8 cellular contexts compared by ENCODE assay signal in the genomic region with DNA sequence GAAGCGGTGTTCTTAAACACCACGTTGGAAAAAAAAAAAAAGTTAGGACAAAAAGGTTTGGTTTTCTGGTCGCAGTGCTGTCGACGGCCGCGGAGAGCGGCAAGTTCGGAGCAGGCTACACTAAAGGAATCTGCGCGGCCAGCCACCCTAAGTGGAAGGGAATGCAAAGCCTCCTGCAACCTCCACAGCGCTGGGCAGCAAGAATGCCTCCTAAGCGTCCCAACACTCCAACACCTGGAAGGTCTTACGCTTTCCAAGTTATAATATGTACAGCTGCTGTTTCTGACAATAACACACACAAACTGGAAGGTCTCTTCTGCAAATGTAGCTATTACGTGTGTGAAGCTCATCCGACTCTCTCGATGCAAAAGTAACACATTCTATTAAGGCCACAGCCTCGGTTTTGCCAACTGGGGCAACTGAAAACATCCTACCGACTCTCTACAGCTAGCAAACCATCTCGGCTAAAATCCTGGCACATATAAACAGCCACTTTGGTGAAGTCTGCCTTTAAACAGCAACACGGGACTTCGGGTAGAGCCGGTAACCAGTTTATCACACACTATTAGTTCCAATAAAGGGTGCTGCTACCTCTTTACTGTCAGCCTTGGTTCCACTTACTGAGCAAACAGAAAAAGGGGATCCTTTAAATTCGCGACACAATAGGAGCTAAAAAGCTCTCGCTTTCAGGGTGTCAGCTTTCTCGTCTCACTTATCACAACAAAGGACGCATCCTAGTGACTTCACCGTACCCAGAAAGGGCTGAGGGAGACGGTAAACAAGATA. TPM values are rescaled to one million over a fixed set of nuclear protein-coding genes. Genes with fewer than 3 reads are reported as not detected.
DNase-seq lines count a peak whose midpoint lies in the region; ATAC-seq and TF ChIP-seq lines count a peak whose summit lies in the region.

No MANE protein-coding gene starts in this region.

- peak overlapping the region; percentile 91 for H3K4me3 ChIP-seq in DOHH2 (ENCODE audit: low read length)
- H3K4me3 ChIP-seq in mucosa of rectum (ENCODE audit: low read length in 2 of 2) = peak overlapping the region; percentile 98 to 100
- peak overlapping the region; percentile 69 for H3K4me3 ChIP-seq in thymus (ENCODE audit: low read length)

- no peaks in the 10 kb centered on the region for H3K9me3 Mint-ChIP-seq in activated CD8-positive, alpha-beta T cell treated with anti-CD3 and anti-CD28 coated beads, Interleukin-2, amount 10 ng/mL, durations not matched to agents 7 days and 5 days (ENCODE audit: insufficient read depth)

- H3K36me3 ChIP-seq in DOHH2 (ENCODE audit: control insufficient read depth, low read length) (no peaks in the 10 kb centered on the region), mucosa of rectum (ENCODE audit: control insufficient read depth in 2 of 2, insufficient read depth in 2 of 2, low read length in 2 of 2) (peaks cover 4% of the 10 kb centered on the region in 2 donors), thymus (ENCODE audit: control insufficient read depth, insufficient read depth) (no peaks in the 10 kb centered on the region)

- peak overlapping the region; percentile 82 to 97 for H3K9ac ChIP-seq in mucosa of rectum (ENCODE audit: low read depth in 1 of 2, low read length in 2 of 2)

- H3K27ac Mint-ChIP-seq in activated CD8-positive, alpha-beta T cell treated with anti-CD3 and anti-CD28 coated beads, Interleukin-2, amount 10 ng/mL, durations not matched to agents 7 days and 5 days = peak overlapping the region; percentile 43

- H3K4me3 Mint-ChIP-seq in activated CD8-positive, alpha-beta T cell treated with anti-CD3 and anti-CD28 coated beads, Interleukin-2, amount 10 ng/mL, durations not matched to agents 7 days and 5 days = peak overlapping the region; percentile 91

- H3K9me2 ChIP-seq in DOHH2 (replicated peaks; ENCODE audit: control insufficient read depth, low read length) = no peaks in the 10 kb centered on the region

- H4K20me1 ChIP-seq in DOHH2 (ENCODE audit: control insufficient read depth, insufficient read depth, low read depth, low read length) = no peaks in the 10 kb centered on the region

- H3K27me3 Mint-ChIP-seq in activated CD8-positive, alpha-beta T cell treated with anti-CD3 and anti-CD28 coated beads, Interleukin-2, amount 10 ng/mL, durations not matched to agents 7 days and 5 days (ENCODE audit: low read depth) = peaks cover 12% of the 10 kb centered on the region

- H3K27ac ChIP-seq in DOHH2 (ENCODE audit: low read depth, low read length) (peak overlapping the region; percentile 74), mucosa of rectum (ENCODE audit: low read depth in 2 of 2, low read length in 2 of 2) (peak overlapping the region; percentile 97 to 98), thymus (ENCODE audit: low read depth) (peak overlapping the region; percentile 61)

- TF ChIP-seq CTCF in DOHH2 (IDR thresholded peaks at IDR 0.05; ENCODE audit: low read depth, low read length, poor library complexity, severe bottlenecking) = no peak

- H3K27me3 ChIP-seq in DOHH2 (ENCODE audit: control insufficient read depth, low read length) = peaks cover 6% of the 10 kb centered on the region
- H3K27me3 ChIP-seq in mucosa of rectum (ENCODE audit: control insufficient read depth in 2 of 2, insufficient read depth in 2 of 2, low read length in 2 of 2) = no peaks in the 10 kb centered on the region
- no peaks in the 10 kb centered on the region for H3K27me3 ChIP-seq in thymus (ENCODE audit: control insufficient read depth, insufficient read depth)

- H3K4me1 ChIP-seq in DOHH2 (ENCODE audit: control insufficient read depth, low read length) (peaks cover 61% of the 10 kb centered on the region), mucosa of rectum (ENCODE audit: control insufficient read depth in 2 of 2, insufficient read depth in 2 of 2, low read length in 2 of 2) (peaks cover 16 to 18% of the 10 kb centered on the region in 2 donors), thymus (ENCODE audit: control insufficient read depth, insufficient read depth, low read length) (peaks cover 6% of the 10 kb centered on the region)

- peaks cover 39% of the 10 kb centered on the region for H3F3A ChIP-seq in DOHH2 (ENCODE audit: control insufficient read depth, insufficient read depth)

- DNase-seq in NCI-H2029 treated with DMSO at 0.1 percent for 48 hours (lab: John Stamatoyannopoulos, UW) = peak; percentile 58
- DNase-seq in activated CD8-positive, alpha-beta T cell treated with anti-CD3 and anti-CD28 coated beads, Interleukin-2, amount 10 ng/mL, durations not matched to agents 7 days and 5 days = peak; percentile 41
- no peak for DNase-seq in COR-L47 (lab: John Stamatoyannopoulos, UW)

- CTCF ChIA-PET in activated CD8-positive, alpha-beta T cell treated with anti-CD3 and anti-CD28 coated beads, Interleukin-2, amount 10 ng/mL, durations not matched to agents 7 days and 5 days (lab: Charles Lee) = interaction anchor here (0.8 to 2.7 kb wide), 6 partner anchors 8 to 341 kb away, joined by 3 to 19 read pairs (median 4); partner anchors contain the start of gene UGDH

- WGBS in thymus = under 1% methylated on average over 30 of the region's 30 CpGs

- POLR2A ChIA-PET in activated CD8-positive, alpha-beta T cell treated with anti-CD3 and anti-CD28 coated beads, Interleukin-2, amount 10 ng/mL, durations not matched to agents 7 days and 5 days (lab: Charles Lee) = interaction anchor here (0.6 to 2.4 kb wide), 5 partner anchors 60 to 418 kb away, joined by 3 to 9 read pairs (median 3); partner anchors contain the start of genes N4BP2, PDS5A, UBE2K and UGDH

- no peaks in the 10 kb centered on the region for H3K9me3 ChIP-seq in DOHH2 (ENCODE audit: control insufficient read depth, insufficient read depth, low read length)
- H3K9me3 ChIP-seq in mucosa of rectum (ENCODE audit: control insufficient read depth in 2 of 2, low read length in 2 of 2) = no peaks in the 10 kb centered on the region
- H3K9me3 ChIP-seq in thymus (ENCODE audit: control insufficient read depth) = no peaks in the 10 kb centered on the region

- peaks cover 10% of the 10 kb centered on the region for H3K79me2 ChIP-seq in DOHH2 (ENCODE audit: control insufficient read depth, low read length)

- H3K4me2 ChIP-seq in DOHH2 (ENCODE audit: low read length) = peak overlapping the region; percentile 92

- no peaks in the 10 kb centered on the region for H3K36me3 Mint-ChIP-seq in activated CD8-positive, alpha-beta T cell treated with anti-CD3 and anti-CD28 coated beads, Interleukin-2, amount 10 ng/mL, durations not matched to agents 7 days and 5 days (ENCODE audit: low read depth)

- peaks cover 33% of the 10 kb centered on the region for H3K4me1 Mint-ChIP-seq in activated CD8-positive, alpha-beta T cell treated with anti-CD3 and anti-CD28 coated beads, Interleukin-2, amount 10 ng/mL, durations not matched to agents 7 days and 5 days (ENCODE audit: low read depth)

- peak; percentile 20 for ATAC-seq in GM21737 (IDR thresholded peaks at IDR 0.05; ENCODE audit: unreplicated experiment)
- ATAC-seq in activated CD8-positive, alpha-beta T cell treated with anti-CD3 and anti-CD28 coated beads, Interleukin-2, amount 10 ng/mL, durations not matched to agents 7 days and 5 days = peak; percentile 29
- peak; percentile 1 for ATAC-seq in esophagus mucosa

RNA-seq across cellular contexts. Expression of gene SMIM14, which starts 0.9 kb away (rescaled TPM):
- 1 to 10 TPM; 2.0 to 2.5 TPM for total RNA-seq in activated CD8-positive, alpha-beta T cell treated with anti-CD3 and anti-CD28 coated beads, Interleukin-2, amount 10 ng/mL, durations not matched to agents 7 days and 5 days
- total RNA-seq in esophagus mucosa = 39.9 TPM
- 42.0 TPM for polyA plus RNA-seq in thymus

Comparison
In these comparisons a context has a peak if more than half of its experiments do, and no peak if none do; other contexts are left out.
1. RNA of gene SMIM14, which starts 0.9 kb away (total RNA-seq): 39.9 TPM in esophagus mucosa (single experiment); 2.0 to 2.5 TPM in activated CD8-positive, alpha-beta T cell treated with anti-CD3 and anti-CD28 coated beads, Interleukin-2, amount 10 ng/mL, durations not matched to agents 7 days and 5 days; every median in the first group is over 10 times any median in the second.
2. Peak in every context shown above with its lines, with median percentiles within 50 percentile points of each other: H3K27ac ChIP-seq, H3K4me3 ChIP-seq and ATAC-seq.